Comparison of ENCODE assay signal across 1 cellular context in the genomic region with DNA sequence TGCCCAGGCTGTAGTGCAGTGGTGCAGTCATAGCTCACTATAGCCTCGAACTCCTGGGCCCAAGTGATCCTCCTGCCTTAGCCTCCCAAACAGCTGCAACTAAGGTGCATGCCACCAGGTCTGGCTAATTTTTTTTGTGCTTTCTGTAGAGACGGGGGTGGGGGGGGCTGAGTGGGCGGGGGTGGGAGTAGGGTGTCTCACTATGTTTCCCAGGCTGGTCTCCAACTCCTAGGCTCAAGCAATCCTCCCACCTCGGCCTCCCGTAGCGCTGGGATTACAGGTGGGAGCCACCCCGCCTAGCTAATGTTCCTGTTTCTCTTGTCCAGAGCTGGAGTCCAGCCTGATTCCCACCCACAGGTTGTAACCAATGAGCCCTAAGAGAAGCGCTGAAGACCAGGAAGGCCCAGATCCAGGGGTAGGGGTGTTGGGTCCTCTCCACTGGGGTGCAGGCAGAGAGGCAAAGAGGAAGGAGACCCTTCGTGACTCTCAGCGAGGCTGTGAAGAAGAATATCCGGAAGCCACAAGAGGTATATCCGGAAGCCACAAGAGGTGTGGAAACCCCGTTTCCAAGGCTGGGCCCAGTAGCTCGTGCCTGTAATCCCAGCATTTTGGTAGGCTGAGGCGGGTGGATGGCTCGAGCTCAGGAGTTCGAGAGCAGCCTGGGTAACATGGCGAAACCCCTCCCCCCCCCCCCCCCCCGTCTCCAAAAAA.
TF ChIP-seq lines count a peak whose summit lies in the region.

No MANE protein-coding gene starts in this region.

TF ChIP-seq in K562, 482 proteins besides CTCF, POLR2A, EP300 and RAD21 (continues in another document):
- TF ChIP-seq, protein P1, sequence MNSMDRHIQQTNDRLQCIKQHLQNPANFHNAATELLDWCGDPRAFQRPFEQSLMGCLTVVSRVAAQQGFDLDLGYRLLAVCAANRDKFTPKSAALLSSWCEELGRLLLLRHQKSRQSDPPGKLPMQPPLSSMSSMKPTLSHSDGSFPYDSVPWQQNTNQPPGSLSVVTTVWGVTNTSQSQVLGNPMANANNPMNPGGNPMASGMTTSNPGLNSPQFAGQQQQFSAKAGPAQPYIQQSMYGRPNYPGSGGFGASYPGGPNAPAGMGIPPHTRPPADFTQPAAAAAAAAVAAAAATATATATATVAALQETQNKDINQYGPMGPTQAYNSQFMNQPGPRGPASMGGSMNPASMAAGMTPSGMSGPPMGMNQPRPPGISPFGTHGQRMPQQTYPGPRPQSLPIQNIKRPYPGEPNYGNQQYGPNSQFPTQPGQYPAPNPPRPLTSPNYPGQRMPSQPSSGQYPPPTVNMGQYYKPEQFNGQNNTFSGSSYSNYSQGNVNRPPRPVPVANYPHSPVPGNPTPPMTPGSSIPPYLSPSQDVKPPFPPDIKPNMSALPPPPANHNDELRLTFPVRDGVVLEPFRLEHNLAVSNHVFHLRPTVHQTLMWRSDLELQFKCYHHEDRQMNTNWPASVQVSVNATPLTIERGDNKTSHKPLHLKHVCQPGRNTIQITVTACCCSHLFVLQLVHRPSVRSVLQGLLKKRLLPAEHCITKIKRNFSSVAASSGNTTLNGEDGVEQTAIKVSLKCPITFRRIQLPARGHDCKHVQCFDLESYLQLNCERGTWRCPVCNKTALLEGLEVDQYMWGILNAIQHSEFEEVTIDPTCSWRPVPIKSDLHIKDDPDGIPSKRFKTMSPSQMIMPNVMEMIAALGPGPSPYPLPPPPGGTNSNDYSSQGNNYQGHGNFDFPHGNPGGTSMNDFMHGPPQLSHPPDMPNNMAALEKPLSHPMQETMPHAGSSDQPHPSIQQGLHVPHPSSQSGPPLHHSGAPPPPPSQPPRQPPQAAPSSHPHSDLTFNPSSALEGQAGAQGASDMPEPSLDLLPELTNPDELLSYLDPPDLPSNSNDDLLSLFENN (IDR thresholded peaks at IDR 0.05; ENCODE audit: low read depth in 2 of 2, low read length in 2 of 2) = no peak
- TF ChIP-seq STAT5A (IDR thresholded peaks at IDR 0.05; ENCODE audit: borderline replicate concordance, low read length) (0 out of 2 replicates have a peak, but pooled peaks have one; percentile 18), ELF4 (CRISPR knock-in tag; IDR thresholded peaks at IDR 0.05) (peak; percentile 8; the same call in 1 of the 2 replicates), BHLHE40 (IDR thresholded peaks at IDR 0.05; ENCODE audit: low read length) (peak; percentile 77), BCOR (IDR thresholded peaks at IDR 0.05) (0 out of 2 replicates have a peak, but pooled peaks have one; percentile 16), CHD2 (IDR thresholded peaks at IDR 0.05; ENCODE audit: low read depth, low read length) (peak; percentile 54; the same call in 1 of the 2 replicates), XRCC4 (IDR thresholded peaks at IDR 0.05; ENCODE audit: extremely low read depth, insufficient read depth, insufficient read length) (no peak), PURB (CRISPR knock-in tag; IDR thresholded peaks at IDR 0.05; ENCODE audit: low read depth) (no peak), KDM5B (IDR thresholded peaks at IDR 0.05; ENCODE audit: insufficient replicate concordance, low read depth, low read length) (peak; percentile 52), MTF1 (CRISPR knock-in tag; IDR thresholded peaks at IDR 0.05; ENCODE audit: borderline replicate concordance) (peak; percentile 7; the same call in 1 of the 2 replicates), TCF3 (CRISPR knock-in tag; IDR thresholded peaks at IDR 0.05) (no peak), GTF2A2 (tag; IDR thresholded peaks at IDR 0.05) (no peak), HIVEP1 (CRISPR knock-in tag; IDR thresholded peaks at IDR 0.05) (peak; percentile 3), ZNF12 (CRISPR knock-in tag; IDR thresholded peaks at IDR 0.05) (no peak), RAD51 (IDR thresholded peaks at IDR 0.05; ENCODE audit: borderline replicate concordance, low read depth) (no peak), CLOCK (CRISPR knock-in tag; IDR thresholded peaks at IDR 0.05; ENCODE audit: borderline replicate concordance) (no peak), FOXJ2 (tag; IDR thresholded peaks at IDR 0.05) (peak; percentile 62; the same call in 1 of the 2 replicates), E2F1 (CRISPR knock-in tag; IDR thresholded peaks at IDR 0.05) (peak; percentile 73), ZBTB17 (CRISPR knock-in tag; IDR thresholded peaks at IDR 0.05) (peak; percentile 83), FOXO4 (CRISPR knock-in tag; IDR thresholded peaks at IDR 0.05) (peak; percentile 18; the same call in 1 of the 2 replicates), PML (IDR thresholded peaks at IDR 0.05; ENCODE audit: low read length) (peak; percentile 43; the same call in 1 of the 2 replicates), DIDO1 (tag; IDR thresholded peaks at IDR 0.05; ENCODE audit: low read depth) (0 out of 2 replicates have a peak, but pooled peaks have one; percentile 72), SMC3 (conservative IDR thresholded peaks at IDR 0.05; ENCODE audit: insufficient read depth, low read depth, low read length) (0 out of 2 replicates have a peak, but pooled peaks have one; percentile 17), PTBP1 (IDR thresholded peaks at IDR 0.05; ENCODE audit: low read depth, low read length) (peak; percentile 61; the same call in 1 of the 2 replicates), SIX5 (IDR thresholded peaks at IDR 0.05; ENCODE audit: borderline replicate concordance in 1 of 2, insufficient read depth in 1 of 2, low read depth in 1 of 2, low read length in 2 of 2) (0 out of 4 replicates have a peak, but pooled peaks of 1 of the 2 experiments have one; percentile 10), MYC (IDR thresholded peaks at IDR 0.05; ENCODE audit: low read depth, low read length) (peak; percentile 92; the same call in 1 of the 2 replicates), MYC (CRISPR knock-in tag; IDR thresholded peaks at IDR 0.05; ENCODE audit: borderline replicate concordance, low read depth) (peak; percentile 97), NRF1 (conservative IDR thresholded peaks at IDR 0.05 in 1 of 2, IDR thresholded peaks at IDR 0.05 in 1 of 2) (0 out of 4 replicates have a peak, but pooled peaks of 1 of the 2 experiments have one; percentile 10), NR4A1 (CRISPR knock-in tag; IDR thresholded peaks at IDR 0.05) (peak; percentile 58; the same call in 1 of the 2 replicates), NR4A1 (tag; IDR thresholded peaks at IDR 0.05) (peak; percentile 68; the same call in 1 of the 2 replicates), ATF1 (CRISPR knock-in tag; IDR thresholded peaks at IDR 0.05) (no peak), ATF1 (tag; IDR thresholded peaks at IDR 0.05) (no peak), ZFP1 (CRISPR knock-in tag; IDR thresholded peaks at IDR 0.05) (no peak), SAP30 (IDR thresholded peaks at IDR 0.05; ENCODE audit: borderline replicate concordance, insufficient read depth, low read depth, low read length, poor library complexity, severe bottlenecking) (peak; percentile 56), ZNF77 (CRISPR knock-in tag; IDR thresholded peaks at IDR 0.05) (no peak), ZNF239 (CRISPR knock-in tag; IDR thresholded peaks at IDR 0.05) (peak; percentile 51), JUND (IDR thresholded peaks at IDR 0.05; ENCODE audit: borderline replicate concordance, low read depth, low read length) (no peak), JUND (tag; IDR thresholded peaks at IDR 0.05; ENCODE audit: borderline replicate concordance, low read depth, low read length) (peak; percentile 51; the same call in 1 of the 3 replicates), CHD1 (IDR thresholded peaks at IDR 0.05; ENCODE audit: low read length) (peak; percentile 33)
- TF ChIP-seq, protein P2, sequence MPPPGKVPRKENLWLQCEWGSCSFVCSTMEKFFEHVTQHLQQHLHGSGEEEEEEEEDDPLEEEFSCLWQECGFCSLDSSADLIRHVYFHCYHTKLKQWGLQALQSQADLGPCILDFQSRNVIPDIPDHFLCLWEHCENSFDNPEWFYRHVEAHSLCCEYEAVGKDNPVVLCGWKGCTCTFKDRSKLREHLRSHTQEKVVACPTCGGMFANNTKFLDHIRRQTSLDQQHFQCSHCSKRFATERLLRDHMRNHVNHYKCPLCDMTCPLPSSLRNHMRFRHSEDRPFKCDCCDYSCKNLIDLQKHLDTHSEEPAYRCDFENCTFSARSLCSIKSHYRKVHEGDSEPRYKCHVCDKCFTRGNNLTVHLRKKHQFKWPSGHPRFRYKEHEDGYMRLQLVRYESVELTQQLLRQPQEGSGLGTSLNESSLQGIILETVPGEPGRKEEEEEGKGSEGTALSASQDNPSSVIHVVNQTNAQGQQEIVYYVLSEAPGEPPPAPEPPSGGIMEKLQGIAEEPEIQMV (tag; conservative IDR thresholded peaks at IDR 0.05; ENCODE audit: low read depth) = 0 out of 2 replicates have a peak, but pooled peaks have one; percentile 39
- TF ChIP-seq, protein P3, sequence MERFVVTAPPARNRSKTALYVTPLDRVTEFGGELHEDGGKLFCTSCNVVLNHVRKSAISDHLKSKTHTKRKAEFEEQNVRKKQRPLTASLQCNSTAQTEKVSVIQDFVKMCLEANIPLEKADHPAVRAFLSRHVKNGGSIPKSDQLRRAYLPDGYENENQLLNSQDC (CRISPR knock-in tag; IDR thresholded peaks at IDR 0.05) = 0 out of 2 replicates have a peak, but pooled peaks have one; percentile 79
- TF ChIP-seq, protein P4, sequence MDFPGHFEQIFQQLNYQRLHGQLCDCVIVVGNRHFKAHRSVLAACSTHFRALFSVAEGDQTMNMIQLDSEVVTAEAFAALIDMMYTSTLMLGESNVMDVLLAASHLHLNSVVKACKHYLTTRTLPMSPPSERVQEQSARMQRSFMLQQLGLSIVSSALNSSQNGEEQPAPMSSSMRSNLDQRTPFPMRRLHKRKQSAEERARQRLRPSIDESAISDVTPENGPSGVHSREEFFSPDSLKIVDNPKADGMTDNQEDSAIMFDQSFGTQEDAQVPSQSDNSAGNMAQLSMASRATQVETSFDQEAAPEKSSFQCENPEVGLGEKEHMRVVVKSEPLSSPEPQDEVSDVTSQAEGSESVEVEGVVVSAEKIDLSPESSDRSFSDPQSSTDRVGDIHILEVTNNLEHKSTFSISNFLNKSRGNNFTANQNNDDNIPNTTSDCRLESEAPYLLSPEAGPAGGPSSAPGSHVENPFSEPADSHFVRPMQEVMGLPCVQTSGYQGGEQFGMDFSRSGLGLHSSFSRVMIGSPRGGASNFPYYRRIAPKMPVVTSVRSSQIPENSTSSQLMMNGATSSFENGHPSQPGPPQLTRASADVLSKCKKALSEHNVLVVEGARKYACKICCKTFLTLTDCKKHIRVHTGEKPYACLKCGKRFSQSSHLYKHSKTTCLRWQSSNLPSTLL (IDR thresholded peaks at IDR 0.05) = no peak
- TF ChIP-seq, protein P5, sequence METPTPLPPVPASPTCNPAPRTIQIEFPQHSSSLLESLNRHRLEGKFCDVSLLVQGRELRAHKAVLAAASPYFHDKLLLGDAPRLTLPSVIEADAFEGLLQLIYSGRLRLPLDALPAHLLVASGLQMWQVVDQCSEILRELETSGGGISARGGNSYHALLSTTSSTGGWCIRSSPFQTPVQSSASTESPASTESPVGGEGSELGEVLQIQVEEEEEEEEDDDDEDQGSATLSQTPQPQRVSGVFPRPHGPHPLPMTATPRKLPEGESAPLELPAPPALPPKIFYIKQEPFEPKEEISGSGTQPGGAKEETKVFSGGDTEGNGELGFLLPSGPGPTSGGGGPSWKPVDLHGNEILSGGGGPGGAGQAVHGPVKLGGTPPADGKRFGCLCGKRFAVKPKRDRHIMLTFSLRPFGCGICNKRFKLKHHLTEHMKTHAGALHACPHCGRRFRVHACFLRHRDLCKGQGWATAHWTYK (CRISPR knock-in tag; IDR thresholded peaks at IDR 0.05) = peak; percentile 76; the same call in 1 of the 2 replicates
- TF ChIP-seq, protein P6, sequence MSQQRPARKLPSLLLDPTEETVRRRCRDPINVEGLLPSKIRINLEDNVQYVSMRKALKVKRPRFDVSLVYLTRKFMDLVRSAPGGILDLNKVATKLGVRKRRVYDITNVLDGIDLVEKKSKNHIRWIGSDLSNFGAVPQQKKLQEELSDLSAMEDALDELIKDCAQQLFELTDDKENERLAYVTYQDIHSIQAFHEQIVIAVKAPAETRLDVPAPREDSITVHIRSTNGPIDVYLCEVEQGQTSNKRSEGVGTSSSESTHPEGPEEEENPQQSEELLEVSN (IDR thresholded peaks at IDR 0.05; ENCODE audit: borderline replicate concordance in 1 of 2, extremely low read depth in 1 of 2, insufficient read depth in 1 of 2, insufficient read length in 1 of 2, low read depth in 1 of 2, low read length in 1 of 2, poor library complexity in 1 of 2, severe bottlenecking in 1 of 2) = peak; percentile 79 to 87
